In the genomic region with DNA sequence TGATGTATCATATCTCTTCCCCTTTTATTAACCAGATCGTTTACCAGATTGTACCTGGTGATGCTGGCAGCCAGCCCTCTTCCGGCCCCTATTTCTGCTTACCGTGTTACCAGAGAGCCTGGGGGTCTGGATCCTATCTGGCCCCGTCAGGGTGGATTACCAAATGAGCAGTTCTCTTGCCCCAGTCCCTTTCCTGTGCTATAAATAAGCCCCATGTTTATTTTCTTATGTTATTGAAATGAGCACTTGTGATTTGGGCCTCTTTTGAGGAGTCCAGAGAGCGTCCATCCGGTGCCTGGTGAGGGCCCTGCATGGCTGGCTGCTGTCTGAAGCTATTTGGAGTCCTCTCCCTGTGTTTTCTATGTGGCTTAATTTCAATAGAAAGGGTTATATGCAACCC, we compare ENCODE assay signal across 36 cellular contexts. TPM values are rescaled to one million over a fixed set of nuclear protein-coding genes. Genes with fewer than 3 reads are reported as not detected.
"Had no signal": no experiment of that assay in that cellular context is flagged by ENCODE, and none has a peak within 500 bp of the region (broad histone marks: within the 10 kb centered on the region; RNA-seq: fewer than 3 reads in every experiment).

No MANE protein-coding gene starts in this region.

- H3K27me3 ChIP-seq: MG63 had no signal

- H3K4me2 ChIP-seq: KMS-11 had no signal

- H3K27ac ChIP-seq: KMS-11 had no signal

- H3K9ac ChIP-seq: KMS-11 had no signal

- H3K4me3 ChIP-seq: MG63 had no signal

- DNase-seq: Karpas-422, Kasumi-1, MG63, MM.1S, MV-4-11, NCI-H1048, NCI-H1092, NCI-H1092 treated with DMSO at 0.1 percent for 48 hours, NCI-H1105, NCI-H1105 treated with DMSO at 0.1 percent for 48 hours, NCI-H1417, NCI-H1417 treated with DMSO at 0.1 percent for 48 hours, NCI-H1436, NCI-H1436 treated with DMSO at 0.1 percent for 48 hours, NCI-H146, NCI-H1694, NCI-H1694 treated with DMSO at 0.1 percent for 48 hours, NCI-H187, NCI-H187 treated with DMSO at 0.1 percent for 48 hours, NCI-H1930, NCI-H2029, NCI-H2029 treated with DMSO at 0.1 percent for 48 hours, NCI-H2081, NCI-H2081 treated with DMSO at 0.1 percent for 48 hours, NCI-H2107, NCI-H2171, NCI-H2171 treated with DMSO at 0.1 percent for 48 hours, NCI-H2227 treated with DMSO at 0.1 percent for 48 hours, NCI-H226, NCI-H345, NCI-H446, NCI-H446 treated with DMSO at 0.1 percent for 48 hours, NCI-H510A had no signal

RNA-seq across cellular contexts. Expression of a gene that starts 59.5 kb away (rescaled TPM):
- total RNA-seq: LHCN-M2, MCF 10A had no signal
